In genomic region chr13:113220141-113220598, GRCh38 we compare ENCODE assay signal across 1 cellular context.
TF ChIP-seq lines count a peak whose summit lies in the region.

No MANE protein-coding gene starts in this region.

TF ChIP-seq in HepG2, 621 proteins besides CTCF, POLR2A, EP300 and RAD21 (continued from another document and continues in another):
- TF ChIP-seq SNAPC4 (CRISPR knock-in tag; IDR thresholded peaks at IDR 0.05) (peak; percentile 61; the same call in 1 of the 2 replicates), SP140L (CRISPR knock-in tag; IDR thresholded peaks at IDR 0.05; ENCODE audit: borderline replicate concordance) (no peak), ZNF124 (CRISPR knock-in tag; IDR thresholded peaks at IDR 0.05) (no peak), ZNF878 (CRISPR knock-in tag; IDR thresholded peaks at IDR 0.05) (no peak), MXD4 (CRISPR knock-in tag; IDR thresholded peaks at IDR 0.05) (0 out of 2 replicates have a peak, but pooled peaks have one; percentile 41), HOXD1 (CRISPR knock-in tag; IDR thresholded peaks at IDR 0.05) (no peak), NFYC (CRISPR knock-in tag; IDR thresholded peaks at IDR 0.05) (no peak), KLF6 (CRISPR knock-in tag; IDR thresholded peaks at IDR 0.05) (no peak), TEF (CRISPR knock-in tag; IDR thresholded peaks at IDR 0.05) (no peak), ZNF800 (CRISPR knock-in tag; IDR thresholded peaks at IDR 0.05) (peak; percentile 37; the same call in 1 of the 2 replicates), TRIM22 (IDR thresholded peaks at IDR 0.05) (no peak), ZNF136 (CRISPR knock-in tag; IDR thresholded peaks at IDR 0.05; ENCODE audit: low read depth) (no peak), ZNF275 (CRISPR knock-in tag; IDR thresholded peaks at IDR 0.05; ENCODE audit: borderline replicate concordance) (no peak), PLRG1 (conservative IDR thresholded peaks at IDR 0.05) (no peak), SMAD1 (CRISPR knock-in tag; IDR thresholded peaks at IDR 0.05; ENCODE audit: borderline replicate concordance, low read depth) (no peak), RXRA (CRISPR knock-in tag; IDR thresholded peaks at IDR 0.05) (peak; percentile 91), ZNF83 (CRISPR knock-in tag; IDR thresholded peaks at IDR 0.05; ENCODE audit: borderline replicate concordance) (no peak), ZNF460 (CRISPR knock-in tag; IDR thresholded peaks at IDR 0.05; ENCODE audit: borderline replicate concordance) (no peak; the same call in 1 of the 2 replicates), MXD1 (CRISPR knock-in tag; IDR thresholded peaks at IDR 0.05) (peak; percentile 42; the same call in 1 of the 2 replicates), FOXO4 (CRISPR knock-in tag; conservative IDR thresholded peaks at IDR 0.05) (no peak), ZNF563 (CRISPR knock-in tag; IDR thresholded peaks at IDR 0.05) (no peak), NFATC3 (CRISPR knock-in tag; IDR thresholded peaks at IDR 0.05) (no peak), ZNF354B (CRISPR knock-in tag; IDR thresholded peaks at IDR 0.05) (no peak), SRSF9 (IDR thresholded peaks at IDR 0.05; ENCODE audit: borderline replicate concordance, insufficient read depth, low read depth, low read length, poor library complexity, severe bottlenecking) (no peak), RFXAP (CRISPR knock-in tag; IDR thresholded peaks at IDR 0.05; ENCODE audit: borderline replicate concordance) (no peak), RBFOX2 (IDR thresholded peaks at IDR 0.05; ENCODE audit: low read depth, low read length) (no peak), CBFB (CRISPR knock-in tag; IDR thresholded peaks at IDR 0.05) (no peak), ZNF615 (CRISPR knock-in tag; IDR thresholded peaks at IDR 0.05; ENCODE audit: borderline replicate concordance) (no peak), ZNF276 (CRISPR knock-in tag; IDR thresholded peaks at IDR 0.05; ENCODE audit: low read depth) (no peak), HHEX (CRISPR knock-in tag; IDR thresholded peaks at IDR 0.05) (peak; percentile 56; the same call in 1 of the 2 replicates), SOX5 (CRISPR knock-in tag; IDR thresholded peaks at IDR 0.05; ENCODE audit: borderline replicate concordance) (peak; percentile 85), MLLT10 (CRISPR knock-in tag; IDR thresholded peaks at IDR 0.05) (no peak), NKX3-1 (CRISPR knock-in tag; IDR thresholded peaks at IDR 0.05) (no peak), MTA1 (CRISPR knock-in tag; IDR thresholded peaks at IDR 0.05; ENCODE audit: borderline replicate concordance) (peak; percentile 51; the same call in 1 of the 2 replicates), NCOR1 (IDR thresholded peaks at IDR 0.05; ENCODE audit: borderline replicate concordance, low read length) (peak; percentile 89), RNF2 (conservative IDR thresholded peaks at IDR 0.05; ENCODE audit: low read depth) (no peak), ZSCAN30 (CRISPR knock-in tag; IDR thresholded peaks at IDR 0.05) (no peak), SNAI1 (CRISPR knock-in tag; IDR thresholded peaks at IDR 0.05; ENCODE audit: borderline replicate concordance) (no peak), SIN3A (IDR thresholded peaks at IDR 0.05; ENCODE audit: borderline replicate concordance, low read depth, low read length) (0 out of 2 replicates have a peak, but pooled peaks have one; percentile 29), ZFP36L1 (CRISPR knock-in tag; IDR thresholded peaks at IDR 0.05) (no peak), CENPX (CRISPR knock-in tag; IDR thresholded peaks at IDR 0.05) (no peak), DZIP1 (CRISPR knock-in tag; IDR thresholded peaks at IDR 0.05) (no peak), HDAC2 (CRISPR knock-in tag; IDR thresholded peaks at IDR 0.05) (no peak; the same call in 1 of the 2 replicates), ZBTB7B (CRISPR knock-in tag; IDR thresholded peaks at IDR 0.05) (no peak; the same call in 1 of the 2 replicates), PAF1 (CRISPR knock-in tag; IDR thresholded peaks at IDR 0.05) (no peak), RFX3 (CRISPR knock-in tag; IDR thresholded peaks at IDR 0.05) (no peak), GATAD2A (CRISPR knock-in tag; IDR thresholded peaks at IDR 0.05) (peak; percentile 81), NAIF1 (CRISPR knock-in tag; IDR thresholded peaks at IDR 0.05; ENCODE audit: borderline replicate concordance) (0 out of 2 replicates have a peak, but pooled peaks have one; percentile 46), ARID2 (CRISPR knock-in tag; IDR thresholded peaks at IDR 0.05; ENCODE audit: borderline replicate concordance) (no peak), MTF1 (CRISPR knock-in tag; IDR thresholded peaks at IDR 0.05) (no peak), PPARG (CRISPR knock-in tag; conservative IDR thresholded peaks at IDR 0.05) (peak; percentile 43; the same call in 1 of the 2 replicates), ZNF788 (CRISPR knock-in tag; IDR thresholded peaks at IDR 0.05; ENCODE audit: borderline replicate concordance) (peak; percentile 43; the same call in 1 of the 2 replicates), ZSCAN22 (CRISPR knock-in tag; IDR thresholded peaks at IDR 0.05) (no peak), ATM (IDR thresholded peaks at IDR 0.05; ENCODE audit: borderline replicate concordance) (no peak)
